6 cellular contexts compared by ENCODE assay signal in genomic region chr9:128190516-128191405, GRCh38.
DNase-seq lines count a peak whose midpoint lies in the region; ATAC-seq and TF ChIP-seq lines count a peak whose summit lies in the region.

No MANE protein-coding gene starts in this region.

- intact Hi-C loops in head of caudate nucleus (cut with DNase I): no loop called here

- H3K36me3 ChIP-seq in OCI-LY1 (ENCODE audit: insufficient read depth, low read length): peaks cover 9% of the 10 kb centered on the region

- peak overlapping the region; percentile 95 for H3K4me2 ChIP-seq in OCI-LY1 (ENCODE audit: low read length)

- peak; percentile 34 for ATAC-seq in GM21515 (IDR thresholded peaks at IDR 0.05; ENCODE audit: unreplicated experiment)
- ATAC-seq in GM21423 (IDR thresholded peaks at IDR 0.05; ENCODE audit: unreplicated experiment): no peak

- no peaks in the 10 kb centered on the region for H3K9me3 ChIP-seq in OCI-LY1 (ENCODE audit: low read length)

- peak overlapping the region; percentile 90 for H3K9ac ChIP-seq in OCI-LY1 (ENCODE audit: low read length)

- H3F3A ChIP-seq in OCI-LY1 (ENCODE audit: insufficient read depth, low read length): 0 out of 2 replicates have a peak, but pooled peaks cover 4% of the 10 kb centered on the region

- peak overlapping the region; percentile 36 for H3K27ac ChIP-seq in OCI-LY1 (ENCODE audit: low read depth, low read length, poor library complexity, severe bottlenecking)
- peak overlapping the region; percentile 88 for H3K27ac ChIP-seq in substantia nigra (ENCODE audit: low read depth, low read length, poor library complexity, severe bottlenecking)

- no peak for TF ChIP-seq CTCF in OCI-LY1 (IDR thresholded peaks at IDR 0.05; ENCODE audit: low read length)

- no peaks in the 10 kb centered on the region for H4K20me1 ChIP-seq in OCI-LY1 (ENCODE audit: insufficient read depth, low read length)

- peak overlapping the region; percentile 94 for H3K4me3 ChIP-seq in OCI-LY1 (ENCODE audit: low read depth, low read length, poor library complexity, severe bottlenecking)

- H2AFZ ChIP-seq in OCI-LY1 (ENCODE audit: low read length): peak overlapping the region; percentile 52; the same call in 1 of the 2 replicates

- peaks cover 23% of the 10 kb centered on the region for H3K4me1 ChIP-seq in OCI-LY1 (ENCODE audit: insufficient read depth, low read length, severe bottlenecking)

- no peaks in the 10 kb centered on the region for H3K27me3 ChIP-seq in OCI-LY1 (ENCODE audit: insufficient read depth, low read length)

- no peaks in the 10 kb centered on the region for H3K79me2 ChIP-seq in OCI-LY1 (ENCODE audit: insufficient read depth, low read length)

- H3K9me2 ChIP-seq in OCI-LY1 (ENCODE audit: low read depth, low read length): no peaks in the 10 kb centered on the region

- DNase-seq in head of caudate nucleus: peak in 32 of 42 donors; percentile 20 to 63 (median 42)
- peak in 18 of 49 donors; percentile 18 to 88 (median 52) for DNase-seq in substantia nigra (lab: John Stamatoyannopoulos, UW)
- DNase-seq in NCI-H1105 treated with DMSO at 0.1 percent for 48 hours (lab: John Stamatoyannopoulos, UW): no peak
